In genomic region chr10:79347226-79347893, GRCh38 we compare ENCODE assay signal across 1 cellular context.
A peak's percentile ranks its signal among the peaks of the same experiment; 100 is the strongest.
TF ChIP-seq lines count a peak whose summit lies in the region.

Gene PPIF (plus strand): TSS chr10:79347469. CDS start chr10:79347549, 80 bp downstream.

TF ChIP-seq in HepG2, 621 proteins besides CTCF, POLR2A, EP300 and RAD21 (continued from another document and continues in another):
- TF ChIP-seq, protein P1, sequence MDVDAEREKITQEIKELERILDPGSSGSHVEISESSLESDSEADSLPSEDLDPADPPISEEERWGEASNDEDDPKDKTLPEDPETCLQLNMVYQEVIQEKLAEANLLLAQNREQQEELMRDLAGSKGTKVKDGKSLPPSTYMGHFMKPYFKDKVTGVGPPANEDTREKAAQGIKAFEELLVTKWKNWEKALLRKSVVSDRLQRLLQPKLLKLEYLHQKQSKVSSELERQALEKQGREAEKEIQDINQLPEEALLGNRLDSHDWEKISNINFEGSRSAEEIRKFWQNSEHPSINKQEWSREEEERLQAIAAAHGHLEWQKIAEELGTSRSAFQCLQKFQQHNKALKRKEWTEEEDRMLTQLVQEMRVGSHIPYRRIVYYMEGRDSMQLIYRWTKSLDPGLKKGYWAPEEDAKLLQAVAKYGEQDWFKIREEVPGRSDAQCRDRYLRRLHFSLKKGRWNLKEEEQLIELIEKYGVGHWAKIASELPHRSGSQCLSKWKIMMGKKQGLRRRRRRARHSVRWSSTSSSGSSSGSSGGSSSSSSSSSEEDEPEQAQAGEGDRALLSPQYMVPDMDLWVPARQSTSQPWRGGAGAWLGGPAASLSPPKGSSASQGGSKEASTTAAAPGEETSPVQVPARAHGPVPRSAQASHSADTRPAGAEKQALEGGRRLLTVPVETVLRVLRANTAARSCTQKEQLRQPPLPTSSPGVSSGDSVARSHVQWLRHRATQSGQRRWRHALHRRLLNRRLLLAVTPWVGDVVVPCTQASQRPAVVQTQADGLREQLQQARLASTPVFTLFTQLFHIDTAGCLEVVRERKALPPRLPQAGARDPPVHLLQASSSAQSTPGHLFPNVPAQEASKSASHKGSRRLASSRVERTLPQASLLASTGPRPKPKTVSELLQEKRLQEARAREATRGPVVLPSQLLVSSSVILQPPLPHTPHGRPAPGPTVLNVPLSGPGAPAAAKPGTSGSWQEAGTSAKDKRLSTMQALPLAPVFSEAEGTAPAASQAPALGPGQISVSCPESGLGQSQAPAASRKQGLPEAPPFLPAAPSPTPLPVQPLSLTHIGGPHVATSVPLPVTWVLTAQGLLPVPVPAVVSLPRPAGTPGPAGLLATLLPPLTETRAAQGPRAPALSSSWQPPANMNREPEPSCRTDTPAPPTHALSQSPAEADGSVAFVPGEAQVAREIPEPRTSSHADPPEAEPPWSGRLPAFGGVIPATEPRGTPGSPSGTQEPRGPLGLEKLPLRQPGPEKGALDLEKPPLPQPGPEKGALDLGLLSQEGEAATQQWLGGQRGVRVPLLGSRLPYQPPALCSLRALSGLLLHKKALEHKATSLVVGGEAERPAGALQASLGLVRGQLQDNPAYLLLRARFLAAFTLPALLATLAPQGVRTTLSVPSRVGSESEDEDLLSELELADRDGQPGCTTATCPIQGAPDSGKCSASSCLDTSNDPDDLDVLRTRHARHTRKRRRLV (CRISPR knock-in tag; IDR thresholded peaks at IDR 0.05), result no peak
- TF ChIP-seq NFKBIZ (CRISPR knock-in tag; IDR thresholded peaks at IDR 0.05) (no peak), PRDM4 (CRISPR knock-in tag; IDR thresholded peaks at IDR 0.05; ENCODE audit: borderline replicate concordance) (no peak), TMF1 (CRISPR knock-in tag; IDR thresholded peaks at IDR 0.05; ENCODE audit: low read depth) (peak; percentile 71; the same call in 1 of the 2 replicates), TGIF2 (CRISPR knock-in tag; IDR thresholded peaks at IDR 0.05) (peak; percentile 6; the same call in 1 of the 2 replicates), ELF3 (CRISPR knock-in tag; IDR thresholded peaks at IDR 0.05) (peak; percentile 18; the same call in 1 of the 2 replicates), ZNF558 (CRISPR knock-in tag; IDR thresholded peaks at IDR 0.05; ENCODE audit: borderline replicate concordance) (peak; percentile 89; the same call in 1 of the 2 replicates), U2AF1 (optimal IDR thresholded peaks at IDR 0.05; ENCODE audit: low read depth, low read length) (no peak), SCMH1 (CRISPR knock-in tag; IDR thresholded peaks at IDR 0.05; ENCODE audit: borderline replicate concordance) (no peak), ZNF180 (CRISPR knock-in tag; IDR thresholded peaks at IDR 0.05; ENCODE audit: borderline replicate concordance, low read depth) (0 out of 2 replicates have a peak, but pooled peaks have one; percentile 16), ZNF552 (CRISPR knock-in tag; IDR thresholded peaks at IDR 0.05; ENCODE audit: borderline replicate concordance) (no peak), TARDBP (CRISPR knock-in tag; IDR thresholded peaks at IDR 0.05) (peak; percentile 19; the same call in 1 of the 2 replicates), THAP11 (CRISPR knock-in tag; IDR thresholded peaks at IDR 0.05) (0 out of 2 replicates have a peak, but pooled peaks have one; percentile 4), GFI1 (CRISPR knock-in tag; IDR thresholded peaks at IDR 0.05; ENCODE audit: borderline replicate concordance) (no peak), ZNF333 (CRISPR knock-in tag; IDR thresholded peaks at IDR 0.05; ENCODE audit: borderline replicate concordance) (no peak), HES4 (CRISPR knock-in tag; IDR thresholded peaks at IDR 0.05; ENCODE audit: borderline replicate concordance) (peak; percentile 68; the same call in 1 of the 2 replicates), SP1 (IDR thresholded peaks at IDR 0.05) (no peak), SP1 (CRISPR knock-in tag; IDR thresholded peaks at IDR 0.05) (peak; percentile 85), ZNF160 (CRISPR knock-in tag; IDR thresholded peaks at IDR 0.05) (peak; percentile 61), ZFX (CRISPR knock-in tag; IDR thresholded peaks at IDR 0.05; ENCODE audit: low read depth) (peak; percentile 79), E2F5 (CRISPR knock-in tag; conservative IDR thresholded peaks at IDR 0.05) (peak; percentile 80), RNF2 (conservative IDR thresholded peaks at IDR 0.05; ENCODE audit: low read depth) (peak; percentile 63; the same call in 1 of the 2 replicates), ZNF615 (CRISPR knock-in tag; IDR thresholded peaks at IDR 0.05; ENCODE audit: borderline replicate concordance) (no peak), POLR2G (IDR thresholded peaks at IDR 0.05; ENCODE audit: low read depth, low read length) (peak; percentile 92), ZNF281 (CRISPR knock-in tag; IDR thresholded peaks at IDR 0.05; ENCODE audit: borderline replicate concordance) (peak; percentile 44; the same call in 1 of the 2 replicates), ZNF616 (CRISPR knock-in tag; IDR thresholded peaks at IDR 0.05; ENCODE audit: low read depth) (no peak), HDAC1 (CRISPR knock-in tag; IDR thresholded peaks at IDR 0.05) (peak; percentile 75), ATF1 (CRISPR knock-in tag; IDR thresholded peaks at IDR 0.05) (no peak), POLR2AphosphoS5 (IDR thresholded peaks at IDR 0.05; ENCODE audit: low read depth, low read length) (peak; percentile 89), IRF2 (CRISPR knock-in tag; IDR thresholded peaks at IDR 0.05) (peak; percentile 4; the same call in 1 of the 2 replicates), ZBTB3 (CRISPR knock-in tag; IDR thresholded peaks at IDR 0.05; ENCODE audit: borderline replicate concordance, low read depth) (0 out of 2 replicates have a peak, but pooled peaks have one; percentile 25), SALL1 (CRISPR knock-in tag; IDR thresholded peaks at IDR 0.05) (peak; percentile 45; the same call in 1 of the 2 replicates), KDM3A (CRISPR knock-in tag; IDR thresholded peaks at IDR 0.05; ENCODE audit: low read depth) (no peak), TEAD2 (CRISPR knock-in tag; IDR thresholded peaks at IDR 0.05) (no peak), KDM5A (IDR thresholded peaks at IDR 0.05; ENCODE audit: borderline replicate concordance, low read length) (peak; percentile 37; the same call in 1 of the 2 replicates), NBN (conservative IDR thresholded peaks at IDR 0.05) (no peak), ZNF652 (CRISPR knock-in tag; IDR thresholded peaks at IDR 0.05; ENCODE audit: borderline replicate concordance, low read depth) (no peak), SKI (IDR thresholded peaks at IDR 0.05; ENCODE audit: partially characterized antibody) (peak; percentile 52), ZFY (CRISPR knock-in tag; IDR thresholded peaks at IDR 0.05) (peak; percentile 84)
- TF ChIP-seq, protein P2, sequence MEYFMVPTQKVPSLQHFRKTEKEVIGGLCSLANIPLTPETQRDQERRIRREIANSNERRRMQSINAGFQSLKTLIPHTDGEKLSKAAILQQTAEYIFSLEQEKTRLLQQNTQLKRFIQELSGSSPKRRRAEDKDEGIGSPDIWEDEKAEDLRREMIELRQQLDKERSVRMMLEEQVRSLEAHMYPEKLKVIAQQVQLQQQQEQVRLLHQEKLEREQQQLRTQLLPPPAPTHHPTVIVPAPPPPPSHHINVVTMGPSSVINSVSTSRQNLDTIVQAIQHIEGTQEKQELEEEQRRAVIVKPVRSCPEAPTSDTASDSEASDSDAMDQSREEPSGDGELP (IDR thresholded peaks at IDR 0.05; ENCODE audit: borderline replicate concordance, low read depth), result peak; percentile 52; the same call in 1 of the 2 replicates
- TF ChIP-seq, protein P3, sequence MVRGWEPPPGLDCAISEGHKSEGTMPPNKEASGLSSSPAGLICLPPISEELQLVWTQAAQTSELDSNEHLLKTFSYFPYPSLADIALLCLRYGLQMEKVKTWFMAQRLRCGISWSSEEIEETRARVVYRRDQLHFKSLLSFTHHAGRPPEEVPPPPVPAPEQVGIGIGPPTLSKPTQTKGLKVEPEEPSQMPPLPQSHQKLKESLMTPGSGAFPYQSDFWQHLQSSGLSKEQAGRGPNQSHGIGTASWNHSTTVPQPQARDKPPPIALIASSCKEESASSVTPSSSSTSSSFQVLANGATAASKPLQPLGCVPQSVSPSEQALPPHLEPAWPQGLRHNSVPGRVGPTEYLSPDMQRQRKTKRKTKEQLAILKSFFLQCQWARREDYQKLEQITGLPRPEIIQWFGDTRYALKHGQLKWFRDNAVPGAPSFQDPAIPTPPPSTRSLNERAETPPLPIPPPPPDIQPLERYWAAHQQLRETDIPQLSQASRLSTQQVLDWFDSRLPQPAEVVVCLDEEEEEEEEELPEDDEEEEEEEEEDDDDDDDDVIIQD (CRISPR knock-in tag; IDR thresholded peaks at IDR 0.05; ENCODE audit: low read depth), result no peak
- TF ChIP-seq, protein P4, sequence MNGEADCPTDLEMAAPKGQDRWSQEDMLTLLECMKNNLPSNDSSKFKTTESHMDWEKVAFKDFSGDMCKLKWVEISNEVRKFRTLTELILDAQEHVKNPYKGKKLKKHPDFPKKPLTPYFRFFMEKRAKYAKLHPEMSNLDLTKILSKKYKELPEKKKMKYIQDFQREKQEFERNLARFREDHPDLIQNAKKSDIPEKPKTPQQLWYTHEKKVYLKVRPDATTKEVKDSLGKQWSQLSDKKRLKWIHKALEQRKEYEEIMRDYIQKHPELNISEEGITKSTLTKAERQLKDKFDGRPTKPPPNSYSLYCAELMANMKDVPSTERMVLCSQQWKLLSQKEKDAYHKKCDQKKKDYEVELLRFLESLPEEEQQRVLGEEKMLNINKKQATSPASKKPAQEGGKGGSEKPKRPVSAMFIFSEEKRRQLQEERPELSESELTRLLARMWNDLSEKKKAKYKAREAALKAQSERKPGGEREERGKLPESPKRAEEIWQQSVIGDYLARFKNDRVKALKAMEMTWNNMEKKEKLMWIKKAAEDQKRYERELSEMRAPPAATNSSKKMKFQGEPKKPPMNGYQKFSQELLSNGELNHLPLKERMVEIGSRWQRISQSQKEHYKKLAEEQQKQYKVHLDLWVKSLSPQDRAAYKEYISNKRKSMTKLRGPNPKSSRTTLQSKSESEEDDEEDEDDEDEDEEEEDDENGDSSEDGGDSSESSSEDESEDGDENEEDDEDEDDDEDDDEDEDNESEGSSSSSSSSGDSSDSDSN (CRISPR knock-in tag; IDR thresholded peaks at IDR 0.05), result peak; percentile 46; the same call in 1 of the 2 replicates
- TF ChIP-seq, protein P5, sequence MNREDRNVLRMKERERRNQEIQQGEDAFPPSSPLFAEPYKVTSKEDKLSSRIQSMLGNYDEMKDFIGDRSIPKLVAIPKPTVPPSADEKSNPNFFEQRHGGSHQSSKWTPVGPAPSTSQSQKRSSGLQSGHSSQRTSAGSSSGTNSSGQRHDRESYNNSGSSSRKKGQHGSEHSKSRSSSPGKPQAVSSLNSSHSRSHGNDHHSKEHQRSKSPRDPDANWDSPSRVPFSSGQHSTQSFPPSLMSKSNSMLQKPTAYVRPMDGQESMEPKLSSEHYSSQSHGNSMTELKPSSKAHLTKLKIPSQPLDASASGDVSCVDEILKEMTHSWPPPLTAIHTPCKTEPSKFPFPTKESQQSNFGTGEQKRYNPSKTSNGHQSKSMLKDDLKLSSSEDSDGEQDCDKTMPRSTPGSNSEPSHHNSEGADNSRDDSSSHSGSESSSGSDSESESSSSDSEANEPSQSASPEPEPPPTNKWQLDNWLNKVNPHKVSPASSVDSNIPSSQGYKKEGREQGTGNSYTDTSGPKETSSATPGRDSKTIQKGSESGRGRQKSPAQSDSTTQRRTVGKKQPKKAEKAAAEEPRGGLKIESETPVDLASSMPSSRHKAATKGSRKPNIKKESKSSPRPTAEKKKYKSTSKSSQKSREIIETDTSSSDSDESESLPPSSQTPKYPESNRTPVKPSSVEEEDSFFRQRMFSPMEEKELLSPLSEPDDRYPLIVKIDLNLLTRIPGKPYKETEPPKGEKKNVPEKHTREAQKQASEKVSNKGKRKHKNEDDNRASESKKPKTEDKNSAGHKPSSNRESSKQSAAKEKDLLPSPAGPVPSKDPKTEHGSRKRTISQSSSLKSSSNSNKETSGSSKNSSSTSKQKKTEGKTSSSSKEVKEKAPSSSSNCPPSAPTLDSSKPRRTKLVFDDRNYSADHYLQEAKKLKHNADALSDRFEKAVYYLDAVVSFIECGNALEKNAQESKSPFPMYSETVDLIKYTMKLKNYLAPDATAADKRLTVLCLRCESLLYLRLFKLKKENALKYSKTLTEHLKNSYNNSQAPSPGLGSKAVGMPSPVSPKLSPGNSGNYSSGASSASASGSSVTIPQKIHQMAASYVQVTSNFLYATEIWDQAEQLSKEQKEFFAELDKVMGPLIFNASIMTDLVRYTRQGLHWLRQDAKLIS (CRISPR knock-in tag; IDR thresholded peaks at IDR 0.05), result no peak
